In genomic region chr2:208546860-208547650, GRCh38 we compare ENCODE assay signal across 15 cellular contexts.
DNase-seq lines count a peak whose midpoint lies in the region; ATAC-seq, FAIRE-seq and TF ChIP-seq lines count a peak whose summit lies in the region.
"Had no signal": no experiment of that assay in that cellular context is flagged by ENCODE, and none has a peak within 500 bp of the region (broad histone marks: within the 10 kb centered on the region; RNA-seq: fewer than 3 reads in every experiment).

No MANE protein-coding gene starts in this region.

- no peaks in the 10 kb centered on the region for H3K27me3 ChIP-seq in bronchial epithelial cell (ENCODE audit: control insufficient read depth, insufficient read depth, low read length)
- H3K27me3 ChIP-seq in small intestine (ENCODE audit: control insufficient read depth in 2 of 2, insufficient read depth in 2 of 2, low read length in 2 of 2), result no peaks in the 10 kb centered on the region
- H3K27me3 ChIP-seq: BLaER1 treated with 17β-estradiol and CSF1 and Interleukin-3, amounts not matched to agents 10 nM and 100 nM had no signal

- no peak for ATAC-seq in GM19324 (IDR thresholded peaks at IDR 0.05; ENCODE audit: low FRiP score, unreplicated experiment)
- ATAC-seq: HCT116, HepG2 had no signal

- 18 to 55% (median 31%) methylated on average over 4 of the region's 4 CpGs for WGBS in small intestine, 3 donors

- TF ChIP-seq CTCF in bronchial epithelial cell (IDR thresholded peaks at IDR 0.05; ENCODE audit: insufficient read depth, low read length, severe bottlenecking), result no peak

- no peak overlapping the region for H3K4me3 ChIP-seq in bronchial epithelial cell (ENCODE audit: low read depth, low read length)
- no peak overlapping the region for H3K4me3 ChIP-seq in small intestine (ENCODE audit: low read depth in 1 of 2, low read length in 2 of 2)
- H3K4me3 ChIP-seq: BLaER1 treated with 17β-estradiol and CSF1 and Interleukin-3, amounts not matched to agents 10 nM and 100 nM had no signal

- H3K36me3 ChIP-seq in bronchial epithelial cell (ENCODE audit: control insufficient read depth, insufficient read depth, low read length) (no peaks in the 10 kb centered on the region), small intestine (ENCODE audit: control insufficient read depth in 2 of 2, insufficient read depth in 2 of 2, low read length in 2 of 2) (no peaks in the 10 kb centered on the region)
- H3K36me3 ChIP-seq: BLaER1 treated with 17β-estradiol and CSF1 and Interleukin-3, amounts not matched to agents 10 nM and 100 nM had no signal

- FAIRE-seq in GM18507 (lab: Jason Lieb, UNC) (peak; percentile 53), bronchial epithelial cell (lab: Jason Lieb, UNC) (no peak), small intestine (lab: Jason Lieb, UNC) (peak; percentile 64)
- FAIRE-seq: H54, HepG2, HTR-8/SVneo had no signal

- peaks cover 4 to 8% of the 10 kb centered on the region in 2 donors for H3K4me1 ChIP-seq in small intestine (ENCODE audit: control insufficient read depth in 2 of 2, insufficient read depth in 1 of 2, low read depth in 1 of 2, low read length in 1 of 2)
- H3K4me1 ChIP-seq: BLaER1 treated with 17β-estradiol and CSF1 and Interleukin-3, amounts not matched to agents 10 nM and 100 nM had no signal

- DNase-seq in GM18507 (ENCODE audit: extremely low spot score, insufficient read length, low read depth) (no peak), bronchial epithelial cell (ENCODE audit: low read depth) (peak; percentile 55), kidney tubule cell (ENCODE audit: low spot score) (peak; percentile 54), small intestine (peak; percentile 57), OCI-M1 (lab: John Stamatoyannopoulos, UW) (no peak), HuH-7.5 (ENCODE audit: low spot score) (no peak)
- DNase-seq: ACHN; CD4-positive, CD25-positive, alpha-beta regulatory T cell; DMS 273 treated with DMSO at 0.1 percent for 48 hours had no signal

- H3K9me3 ChIP-seq in small intestine (ENCODE audit: control insufficient read depth, low read depth), result no peaks in the 10 kb centered on the region

- H3K27ac ChIP-seq in small intestine (ENCODE audit: low read depth in 1 of 2, low read length in 1 of 2), result peak overlapping the region in 1 of 2 donors; percentile 4
- H3K27ac ChIP-seq: BLaER1 treated with 17β-estradiol and CSF1 and Interleukin-3, amounts not matched to agents 10 nM and 100 nM had no signal

Comparison
In these comparisons a context has a peak if more than half of its experiments do, and no peak if none do; other contexts are left out.
1. DNase-seq: peak in bronchial epithelial cell (single experiment), kidney tubule cell (single experiment) and small intestine (single experiment); none in GM18507 (single experiment), OCI-M1 (single experiment) and HuH-7.5 (single experiment).